ENCODE assay signal across 9 cellular contexts in genomic region chr1:193437785-193438184, GRCh38.
DNase-seq lines count a peak whose midpoint lies in the region; ATAC-seq and TF ChIP-seq lines count a peak whose summit lies in the region.
"Had no signal": no experiment of that assay in that cellular context is flagged by ENCODE, and none has a peak within 500 bp of the region (broad histone marks: within the 10 kb centered on the region; RNA-seq: fewer than 3 reads in every experiment).

No MANE protein-coding gene starts in this region.

- H3K27ac Mint-ChIP-seq in stimulated activated naive CD8-positive, alpha-beta T cell treated with anti-CD3 and anti-CD28 coated beads, Interleukin-15, Interleukin-2, amounts not matched to agents 100 ng/mL and 50 ng/mL, for 24 hours = peak overlapping the region; percentile 15

- H3K4me3 Mint-ChIP-seq in stimulated activated naive CD8-positive, alpha-beta T cell treated with anti-CD3 and anti-CD28 coated beads, Interleukin-15, Interleukin-2, amounts not matched to agents 100 ng/mL and 50 ng/mL, for 24 hours = no peak overlapping the region

- TF ChIP-seq POLR2A in adrenal gland (IDR thresholded peaks at IDR 0.05) = no peak

- no peak overlapping the region for H3K27ac ChIP-seq in adrenal gland

- H3K27me3 Mint-ChIP-seq in stimulated activated naive CD8-positive, alpha-beta T cell treated with anti-CD3 and anti-CD28 coated beads, Interleukin-15, Interleukin-2, amounts not matched to agents 100 ng/mL and 50 ng/mL, for 24 hours = no peaks in the 10 kb centered on the region

- intact Hi-C loops in adrenal gland (cut with DNase I) = no loop called here

- H3K36me3 ChIP-seq in adrenal gland (replicated peaks in 1 of 2) = no peaks in the 10 kb centered on the region

- no peak for TF ChIP-seq CTCF in adrenal gland (IDR thresholded peaks at IDR 0.05)

- no peaks in the 10 kb centered on the region for H3K4me1 ChIP-seq in adrenal gland (replicated peaks in 1 of 2)

- DNase-seq in stimulated activated naive CD8-positive, alpha-beta T cell treated with anti-CD3 and anti-CD28 coated beads, Interleukin-15, Interleukin-2, amounts not matched to agents 100 U/mL and 50 U/mL, for 24 hours = no peak
- no peak for DNase-seq in activated CD4-positive, CD25-positive, alpha-beta regulatory T cell (lab: John Stamatoyannopoulos, UW)
- DNase-seq in adrenal gland = no peak
- no peak for DNase-seq in stimulated activated CD4-positive, alpha-beta T cell treated with anti-CD3 and anti-CD28 coated beads, Interleukin-4, amount 100 ng/mL, for 24 hours
- DNase-seq in HT-29 (ENCODE audit: low spot score) = no peak

- no peaks in the 10 kb centered on the region for H3K27me3 ChIP-seq in adrenal gland

- H3K9me3 Mint-ChIP-seq in stimulated activated naive CD8-positive, alpha-beta T cell treated with anti-CD3 and anti-CD28 coated beads, Interleukin-15, Interleukin-2, amounts not matched to agents 100 ng/mL and 50 ng/mL, for 24 hours = peaks cover 31% of the 10 kb centered on the region

- ATAC-seq in stimulated activated naive CD8-positive, alpha-beta T cell treated with anti-CD3 and anti-CD28 coated beads, Interleukin-15, Interleukin-2, amounts not matched to agents 100 U/mL and 50 U/mL, for 24 hours = no peak
- ATAC-seq in HG02763 (IDR thresholded peaks at IDR 0.05; ENCODE audit: unreplicated experiment) (peak; percentile 89), HG03571 (IDR thresholded peaks at IDR 0.05; ENCODE audit: unreplicated experiment) (peak; percentile 58)
- ATAC-seq: K562 had no signal

- peaks cover 0 to 7% (median 7%) of the 10 kb centered on the region in 3 donors for H3K9me3 ChIP-seq in adrenal gland (replicated peaks in 1 of 3)

- H3K36me3 Mint-ChIP-seq in stimulated activated naive CD8-positive, alpha-beta T cell treated with anti-CD3 and anti-CD28 coated beads, Interleukin-15, Interleukin-2, amounts not matched to agents 100 ng/mL and 50 ng/mL, for 24 hours (ENCODE audit: low read depth) = peaks cover 9% of the 10 kb centered on the region

- peaks cover 21% of the 10 kb centered on the region for H3K4me1 Mint-ChIP-seq in stimulated activated naive CD8-positive, alpha-beta T cell treated with anti-CD3 and anti-CD28 coated beads, Interleukin-15, Interleukin-2, amounts not matched to agents 100 ng/mL and 50 ng/mL, for 24 hours (ENCODE audit: low read depth)

- H3K4me3 ChIP-seq in adrenal gland = no peak overlapping the region
- H3K4me3 ChIP-seq: K562 had no signal
